In genomic region chr10:74889662-74889998, GRCh38 we compare ENCODE assay signal across 17 cellular contexts.
A peak's percentile ranks its signal among the peaks of the same experiment; 100 is the strongest.
DNase-seq lines count a peak whose midpoint lies in the region; ATAC-seq, FAIRE-seq and TF ChIP-seq lines count a peak whose summit lies in the region.
"Had no signal": no experiment of that assay in that cellular context is flagged by ENCODE, and none has a peak within 500 bp of the region (broad histone marks: within the 10 kb centered on the region; RNA-seq: fewer than 3 reads in every experiment).

No MANE protein-coding gene starts in this region.

- peaks cover 43% of the 10 kb centered on the region for H3K4me1 ChIP-seq in psoas muscle

- intact Hi-C loops in activated CD8-positive, alpha-beta T cell treated with anti-CD3 and anti-CD28 coated beads for 36 hours (cut with micrococcal nuclease): no loop called here
- intact Hi-C loops in dendritic cell treated with granulocyte-macrophage colony-stimulating factor and Interleukin-4, amounts not matched to agents 40 ng/mL and 50 ng/mL, for 4 days (cut with micrococcal nuclease): no loop called here
- intact Hi-C loops in psoas muscle (cut with DNase I): no loop called here

- H3K27ac ChIP-seq in psoas muscle: peak overlapping the region; percentile 56
- H3K27ac ChIP-seq: PC-9 had no signal

- ATAC-seq in activated CD8-positive, alpha-beta T cell treated with anti-CD3 and anti-CD28 coated beads for 36 hours: no peak
- ATAC-seq in activated CD8-positive, alpha-beta T cell treated with anti-CD3 and anti-CD28 coated beads, Interleukin-2, amount 10 ng/mL, durations not matched to agents 7 days and 5 days: no peak
- ATAC-seq in psoas muscle: peak; percentile 8 to 46 (median 37)
- ATAC-seq: body of pancreas had no signal

- TF ChIP-seq POLR2A in GM12892 (IDR thresholded peaks at IDR 0.05; ENCODE audit: low read depth, low read length): no peak

- H3K9me3 Mint-ChIP-seq in activated CD8-positive, alpha-beta T cell treated with anti-CD3 and anti-CD28 coated beads for 36 hours: no peaks in the 10 kb centered on the region
- H3K9me3 Mint-ChIP-seq in activated CD8-positive, alpha-beta T cell treated with anti-CD3 and anti-CD28 coated beads, Interleukin-2, amount 10 ng/mL, durations not matched to agents 7 days and 5 days (ENCODE audit: insufficient read depth): no peaks in the 10 kb centered on the region
- H3K9me3 Mint-ChIP-seq in dendritic cell treated with granulocyte-macrophage colony-stimulating factor and Interleukin-4, amounts not matched to agents 40 ng/mL and 50 ng/mL, for 4 days: no peaks in the 10 kb centered on the region

- H3K27me3 Mint-ChIP-seq in activated CD8-positive, alpha-beta T cell treated with anti-CD3 and anti-CD28 coated beads for 36 hours: no peaks in the 10 kb centered on the region
- no peaks in the 10 kb centered on the region for H3K27me3 Mint-ChIP-seq in activated CD8-positive, alpha-beta T cell treated with anti-CD3 and anti-CD28 coated beads, Interleukin-2, amount 10 ng/mL, durations not matched to agents 7 days and 5 days (ENCODE audit: low read depth)
- no peaks in the 10 kb centered on the region for H3K27me3 Mint-ChIP-seq in dendritic cell treated with granulocyte-macrophage colony-stimulating factor and Interleukin-4, amounts not matched to agents 40 ng/mL and 50 ng/mL, for 4 days

- H3K9me3 ChIP-seq in MG63: no peaks in the 10 kb centered on the region
- no peaks in the 10 kb centered on the region for H3K9me3 ChIP-seq in psoas muscle
- H3K9me3 ChIP-seq: body of pancreas, heart left ventricle, mucosa of descending colon had no signal

- peaks cover 37% of the 10 kb centered on the region for H3K4me1 Mint-ChIP-seq in activated CD8-positive, alpha-beta T cell treated with anti-CD3 and anti-CD28 coated beads for 36 hours (ENCODE audit: low read depth)
- H3K4me1 Mint-ChIP-seq in activated CD8-positive, alpha-beta T cell treated with anti-CD3 and anti-CD28 coated beads, Interleukin-2, amount 10 ng/mL, durations not matched to agents 7 days and 5 days (ENCODE audit: low read depth): peaks cover 20% of the 10 kb centered on the region
- peaks cover 30% of the 10 kb centered on the region for H3K4me1 Mint-ChIP-seq in dendritic cell treated with granulocyte-macrophage colony-stimulating factor and Interleukin-4, amounts not matched to agents 40 ng/mL and 50 ng/mL, for 4 days (ENCODE audit: low read depth)

- FAIRE-seq in GM12892 (lab: Jason Lieb, UNC): no peak

- POLR2A ChIA-PET in activated CD8-positive, alpha-beta T cell treated with anti-CD3 and anti-CD28 coated beads for 36 hours (lab: Charles Lee): no interaction called here
- POLR2A ChIA-PET in activated CD8-positive, alpha-beta T cell treated with anti-CD3 and anti-CD28 coated beads, Interleukin-2, amount 10 ng/mL, durations not matched to agents 7 days and 5 days (lab: Charles Lee): no interaction called here

- H3K4me3 ChIP-seq in MG63: no peak overlapping the region
- H3K4me3 ChIP-seq in psoas muscle: no peak overlapping the region
- H3K4me3 ChIP-seq: body of pancreas, heart left ventricle, mucosa of descending colon, PC-9 had no signal

- H3K27ac Mint-ChIP-seq in activated CD8-positive, alpha-beta T cell treated with anti-CD3 and anti-CD28 coated beads for 36 hours: peak overlapping the region; percentile 30
- no peak overlapping the region for H3K27ac Mint-ChIP-seq in activated CD8-positive, alpha-beta T cell treated with anti-CD3 and anti-CD28 coated beads, Interleukin-2, amount 10 ng/mL, durations not matched to agents 7 days and 5 days
- H3K27ac Mint-ChIP-seq in dendritic cell treated with granulocyte-macrophage colony-stimulating factor and Interleukin-4, amounts not matched to agents 40 ng/mL and 50 ng/mL, for 4 days: peak overlapping the region; percentile 54

- H3K36me3 ChIP-seq in MG63: no peaks in the 10 kb centered on the region
- no peaks in the 10 kb centered on the region for H3K36me3 ChIP-seq in psoas muscle (ENCODE audit: insufficient read depth in 1 of 2, low read depth in 1 of 2)
- H3K36me3 ChIP-seq: heart left ventricle had no signal

- H3K4me3 Mint-ChIP-seq in activated CD8-positive, alpha-beta T cell treated with anti-CD3 and anti-CD28 coated beads for 36 hours: no peak overlapping the region
- H3K4me3 Mint-ChIP-seq in activated CD8-positive, alpha-beta T cell treated with anti-CD3 and anti-CD28 coated beads, Interleukin-2, amount 10 ng/mL, durations not matched to agents 7 days and 5 days: no peak overlapping the region
- no peak overlapping the region for H3K4me3 Mint-ChIP-seq in dendritic cell treated with granulocyte-macrophage colony-stimulating factor and Interleukin-4, amounts not matched to agents 40 ng/mL and 50 ng/mL, for 4 days

- CTCF ChIA-PET in activated CD8-positive, alpha-beta T cell treated with anti-CD3 and anti-CD28 coated beads for 36 hours (lab: Charles Lee): interaction anchor here (0.6 to 1.3 kb wide), 4 partner anchors 8 to 132 kb away, joined by 3 to 7 read pairs (median 4); no protein-coding TSS in a partner anchor
- CTCF ChIA-PET in activated CD8-positive, alpha-beta T cell treated with anti-CD3 and anti-CD28 coated beads, Interleukin-2, amount 10 ng/mL, durations not matched to agents 7 days and 5 days (lab: Charles Lee): interaction anchor here (0.8 to 5.9 kb wide), 6 partner anchors 8 to 152 kb away, joined by 3 to 27 read pairs (median 4); no protein-coding TSS in a partner anchor

- no peak for TF ChIP-seq CTCF in activated CD8-positive, alpha-beta T cell treated with anti-CD3 and anti-CD28 coated beads for 36 hours (IDR thresholded peaks at IDR 0.05)
- no peak for TF ChIP-seq CTCF in psoas muscle (IDR thresholded peaks at IDR 0.05)

- no peak for DNase-seq in activated CD8-positive, alpha-beta T cell treated with anti-CD3 and anti-CD28 coated beads for 36 hours
- DNase-seq in activated CD8-positive, alpha-beta T cell treated with anti-CD3 and anti-CD28 coated beads, Interleukin-2, amount 10 ng/mL, durations not matched to agents 7 days and 5 days: no peak
- DNase-seq in MG63 (peak; percentile 6), psoas muscle (no peak), NCI-H526 (lab: John Stamatoyannopoulos, UW) (no peak), GM12892 (ENCODE audit: insufficient read length) (no peak), amygdala (lab: John Stamatoyannopoulos, UW) (no peak)
- DNase-seq: activated T-cell treated with anti-CD3 and anti-CD28 coated beads, Interleukin-2, amount 50 U/mL, for 48 hours; heart left ventricle; NCI-H2171; NCI-H748 treated with DMSO at 0.1 percent for 48 hours; PC-9; retina; T-helper 9 cell had no signal

- H3K27me3 ChIP-seq in MG63 (no peaks in the 10 kb centered on the region), psoas muscle (ENCODE audit: insufficient read depth in 3 of 3, low read length in 2 of 3) (no peaks in the 10 kb centered on the region)
- H3K27me3 ChIP-seq: body of pancreas, heart left ventricle had no signal

- no peaks in the 10 kb centered on the region for H3K36me3 Mint-ChIP-seq in activated CD8-positive, alpha-beta T cell treated with anti-CD3 and anti-CD28 coated beads for 36 hours (ENCODE audit: low read depth)
- H3K36me3 Mint-ChIP-seq in activated CD8-positive, alpha-beta T cell treated with anti-CD3 and anti-CD28 coated beads, Interleukin-2, amount 10 ng/mL, durations not matched to agents 7 days and 5 days (ENCODE audit: low read depth): peaks cover 8% of the 10 kb centered on the region
- H3K36me3 Mint-ChIP-seq in dendritic cell treated with granulocyte-macrophage colony-stimulating factor and Interleukin-4, amounts not matched to agents 40 ng/mL and 50 ng/mL, for 4 days (ENCODE audit: low read depth): no peaks in the 10 kb centered on the region

Comparison
In these comparisons a context has a peak if more than half of its experiments do, and no peak if none do; other contexts are left out.
1. ATAC-seq: peak in psoas muscle (4 of 4); none in activated CD8-positive, alpha-beta T cell treated with anti-CD3 and anti-CD28 coated beads for 36 hours (single experiment) and activated CD8-positive, alpha-beta T cell treated with anti-CD3 and anti-CD28 coated beads, Interleukin-2, amount 10 ng/mL, durations not matched to agents 7 days and 5 days (single experiment).